11 cellular contexts compared by ENCODE assay signal in the genomic region with DNA sequence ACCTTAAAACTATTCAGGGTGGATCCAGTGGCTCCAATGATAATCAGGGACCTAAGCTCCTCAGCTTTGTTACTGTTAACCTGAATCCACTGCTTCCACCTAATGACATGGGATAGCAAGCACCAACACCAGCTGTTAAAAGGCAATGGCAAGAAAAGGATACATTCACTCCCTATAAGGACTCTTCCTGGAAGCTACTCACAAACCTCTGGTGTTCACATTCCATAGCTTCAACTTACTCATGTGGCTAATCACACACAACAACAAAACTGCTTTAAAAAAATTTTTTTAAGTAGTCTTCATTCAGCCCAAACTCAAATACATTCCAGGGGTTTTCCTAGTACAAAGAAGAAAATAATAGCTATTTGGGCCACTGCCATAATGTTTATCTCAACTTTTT.
"Had no signal": no experiment of that assay in that cellular context is flagged by ENCODE, and none has a peak within 500 bp of the region (broad histone marks: within the 10 kb centered on the region; RNA-seq: fewer than 3 reads in every experiment).

No MANE protein-coding gene starts in this region.

- FAIRE-seq: bronchial epithelial cell had no signal

- H3K4me3 ChIP-seq: heart right ventricle, left ventricle myocardium inferior had no signal

- H3K36me3 ChIP-seq: heart right ventricle, left ventricle myocardium inferior had no signal

- H3K9me3 ChIP-seq: heart right ventricle, left ventricle myocardium inferior had no signal

- H3K27ac ChIP-seq: heart right ventricle, left ventricle myocardium inferior had no signal

- DNase-seq: activated CD4-positive, alpha-beta T cell treated with anti-CD3 and anti-CD28 coated beads, Interleukin-2, amount 50 U/mL, for 1 hour; activated effector memory CD4-positive, alpha-beta T cell treated with Interleukin-2 at 50 U/mL for 16 hours; activated T-cell treated with anti-CD3 and anti-CD28 coated beads, Interleukin-2, amount 50 U/mL, for 1 hour; amygdala; effector CD4-positive, alpha-beta T cell; heart right ventricle; islet precursor cell; left ventricle myocardium inferior; stimulated activated CD4-positive, alpha-beta T cell treated with anti-CD3 and anti-CD28 coated beads, Interleukin-4, amount 100 ng/mL, for 1 hour; T-helper 2 cell had no signal

- H3K27me3 ChIP-seq: heart right ventricle had no signal
